In genomic region chr6:139140854-139141253, GRCh38 we compare ENCODE assay signal across 7 cellular contexts. TPM values are rescaled to one million over a fixed set of nuclear protein-coding genes. Genes with fewer than 3 reads are reported as not detected.
A peak's percentile ranks its signal among the peaks of the same experiment; 100 is the strongest.
DNase-seq lines count a peak whose midpoint lies in the region; ATAC-seq, FAIRE-seq and TF ChIP-seq lines count a peak whose summit lies in the region.
"Not testable (repeated sequence)": the region's sequence is repeated elsewhere in the genome, so short reads cannot be mapped to it uniquely, and the experiment has no call there.

No MANE protein-coding gene starts in this region.

- H2AFZ ChIP-seq in keratinocyte (ENCODE audit: control insufficient read depth, low read length), result not testable (repeated sequence)

- H3K9me3 ChIP-seq in CD8-positive, alpha-beta T cell (ENCODE audit: low read length); keratinocyte (ENCODE audit: control insufficient read depth, low read depth, low read length): not testable (repeated sequence)

- peaks cover 41% of the 10 kb centered on the region for H3K36me3 Mint-ChIP-seq in CD8-positive, alpha-beta T cell
- peaks cover 59% of the 10 kb centered on the region for H3K36me3 Mint-ChIP-seq in activated CD4-positive, alpha-beta T cell treated with anti-CD3 and anti-CD28 coated beads for 36 hours (ENCODE audit: low read depth)
- H3K36me3 Mint-ChIP-seq in activated CD8-positive, alpha-beta T cell treated with anti-CD3 and anti-CD28 coated beads, Interleukin-2, amount 10 ng/mL, durations not matched to agents 7 days and 5 days (ENCODE audit: low read depth), result peaks cover 59% of the 10 kb centered on the region
- peaks cover 95% of the 10 kb centered on the region for H3K36me3 Mint-ChIP-seq in activated T-helper 17 cell treated with anti-CD3 and anti-CD28 coated beads, Interleukin-2, amount 50 U/mL, for 72 hours (ENCODE audit: low read depth)
- H3K36me3 Mint-ChIP-seq in activated naive CD8-positive, alpha-beta T cell treated with anti-CD3 and anti-CD28 coated beads for 36 hours, result peaks cover 54% of the 10 kb centered on the region
- H3K36me3 Mint-ChIP-seq in stimulated activated naive CD8-positive, alpha-beta T cell treated with anti-CD3 and anti-CD28 coated beads, Interleukin-15, Interleukin-2, amounts not matched to agents 100 ng/mL and 50 ng/mL, for 24 hours (ENCODE audit: low read depth), result peaks cover 39% of the 10 kb centered on the region

- H3K27ac ChIP-seq in CD8-positive, alpha-beta T cell (ENCODE audit: low read depth, low read length); keratinocyte (ENCODE audit: control insufficient read depth, insufficient read depth, low read length): not testable (repeated sequence)

- peak overlapping the region; percentile 77 for H3K4me2 ChIP-seq in keratinocyte (ENCODE audit: control insufficient read depth, extremely low read depth, insufficient read depth, low read depth, low read length)

- not testable (repeated sequence) for H3K36me3 ChIP-seq in CD8-positive, alpha-beta T cell (ENCODE audit: insufficient read depth, low read length); keratinocyte (ENCODE audit: control insufficient read depth in 2 of 2, extremely low read depth in 1 of 2, insufficient read depth in 2 of 2, low read length in 2 of 2)

- H3K27me3 Mint-ChIP-seq in CD8-positive, alpha-beta T cell (ENCODE audit: low read depth); activated CD4-positive, alpha-beta T cell treated with anti-CD3 and anti-CD28 coated beads for 36 hours; activated CD8-positive, alpha-beta T cell treated with anti-CD3 and anti-CD28 coated beads, Interleukin-2, amount 10 ng/mL, durations not matched to agents 7 days and 5 days (ENCODE audit: low read depth); activated T-helper 17 cell treated with anti-CD3 and anti-CD28 coated beads, Interleukin-2, amount 50 U/mL, for 72 hours; activated naive CD8-positive, alpha-beta T cell treated with anti-CD3 and anti-CD28 coated beads for 36 hours; stimulated activated naive CD8-positive, alpha-beta T cell treated with anti-CD3 and anti-CD28 coated beads, Interleukin-15, Interleukin-2, amounts not matched to agents 100 ng/mL and 50 ng/mL, for 24 hours: not testable (repeated sequence)

- not testable (repeated sequence) for H3K9me3 Mint-ChIP-seq in CD8-positive, alpha-beta T cell; activated CD4-positive, alpha-beta T cell treated with anti-CD3 and anti-CD28 coated beads for 36 hours (ENCODE audit: low read depth); activated CD8-positive, alpha-beta T cell treated with anti-CD3 and anti-CD28 coated beads, Interleukin-2, amount 10 ng/mL, durations not matched to agents 7 days and 5 days (ENCODE audit: insufficient read depth); activated T-helper 17 cell treated with anti-CD3 and anti-CD28 coated beads, Interleukin-2, amount 50 U/mL, for 72 hours; stimulated activated naive CD8-positive, alpha-beta T cell treated with anti-CD3 and anti-CD28 coated beads, Interleukin-15, Interleukin-2, amounts not matched to agents 100 ng/mL and 50 ng/mL, for 24 hours
- H3K9me3 Mint-ChIP-seq in activated naive CD8-positive, alpha-beta T cell treated with anti-CD3 and anti-CD28 coated beads for 36 hours, result peaks cover 10% of the 10 kb centered on the region

- CTCF ChIA-PET in CD8-positive, alpha-beta T cell (lab: Charles Lee), result interaction anchor here (0.7 to 2.2 kb wide), 10 partner anchors 9 to 234 kb away, joined by 3 to 8 read pairs (median 4); partner anchors contain the start of gene CITED2
- CTCF ChIA-PET in activated CD4-positive, alpha-beta T cell treated with anti-CD3 and anti-CD28 coated beads for 36 hours (lab: Charles Lee), result interaction anchor here (0.8 to 2.6 kb wide), 6 partner anchors 9 to 234 kb away, joined by 3 to 8 read pairs (median 4); partner anchors contain the start of gene CITED2
- CTCF ChIA-PET in activated CD8-positive, alpha-beta T cell treated with anti-CD3 and anti-CD28 coated beads, Interleukin-2, amount 10 ng/mL, durations not matched to agents 7 days and 5 days (lab: Charles Lee), result interaction anchor here (0.8 to 5.3 kb wide), 10 partner anchors 9 to 224 kb away, joined by 3 to 43 read pairs (median 6); no protein-coding TSS in a partner anchor

- ATAC-seq in CD8-positive, alpha-beta T cell; activated CD4-positive, alpha-beta T cell treated with anti-CD3 and anti-CD28 coated beads for 36 hours; activated CD8-positive, alpha-beta T cell treated with anti-CD3 and anti-CD28 coated beads, Interleukin-2, amount 10 ng/mL, durations not matched to agents 7 days and 5 days; activated T-helper 17 cell treated with anti-CD3 and anti-CD28 coated beads, Interleukin-2, amount 50 U/mL, for 72 hours (replicated peaks): not testable (repeated sequence)

- H3K4me3 ChIP-seq in CD8-positive, alpha-beta T cell (ENCODE audit: low read depth, low read length), result peak overlapping the region; percentile 43
- H3K4me3 ChIP-seq in keratinocyte (ENCODE audit: control insufficient read depth in 2 of 3, extremely low read depth in 1 of 3, insufficient read depth in 2 of 3, low read depth in 1 of 3, low read length in 3 of 3), result peak overlapping the region in 1 of 3 experiments; percentile 36

- peak overlapping the region; percentile 39 for H3K9ac ChIP-seq in keratinocyte (ENCODE audit: control insufficient read depth, extremely low read depth, insufficient read depth, low read length)

- H3K4me1 ChIP-seq in CD8-positive, alpha-beta T cell (ENCODE audit: insufficient read depth, low read length), result peaks cover 65% of the 10 kb centered on the region
- peaks cover 25% of the 10 kb centered on the region for H3K4me1 ChIP-seq in keratinocyte (ENCODE audit: control insufficient read depth, extremely low read depth, insufficient read depth, low read length)

- H3K27me3 ChIP-seq in CD8-positive, alpha-beta T cell (ENCODE audit: insufficient read depth, low read length); keratinocyte (ENCODE audit: control insufficient read depth, extremely low read depth, insufficient read depth, low read length): not testable (repeated sequence)

- H3K27ac Mint-ChIP-seq in CD8-positive, alpha-beta T cell, result peak overlapping the region; percentile 86
- H3K27ac Mint-ChIP-seq in activated CD4-positive, alpha-beta T cell treated with anti-CD3 and anti-CD28 coated beads for 36 hours, result peak overlapping the region; percentile 94
- H3K27ac Mint-ChIP-seq in activated CD8-positive, alpha-beta T cell treated with anti-CD3 and anti-CD28 coated beads, Interleukin-2, amount 10 ng/mL, durations not matched to agents 7 days and 5 days, result peak overlapping the region; percentile 81
- H3K27ac Mint-ChIP-seq in activated T-helper 17 cell treated with anti-CD3 and anti-CD28 coated beads, Interleukin-2, amount 50 U/mL, for 72 hours, result peak overlapping the region; percentile 98
- peak overlapping the region; percentile 83 for H3K27ac Mint-ChIP-seq in activated naive CD8-positive, alpha-beta T cell treated with anti-CD3 and anti-CD28 coated beads for 36 hours
- H3K27ac Mint-ChIP-seq in stimulated activated naive CD8-positive, alpha-beta T cell treated with anti-CD3 and anti-CD28 coated beads, Interleukin-15, Interleukin-2, amounts not matched to agents 100 ng/mL and 50 ng/mL, for 24 hours, result peak overlapping the region; percentile 88

- H4K20me1 ChIP-seq in keratinocyte (ENCODE audit: control insufficient read depth, extremely low read depth, insufficient read depth, low read length), result not testable (repeated sequence)

- H3K9me1 ChIP-seq in keratinocyte (ENCODE audit: control insufficient read depth, extremely low read depth, insufficient read depth, low read length), result not testable (repeated sequence)

- peaks cover 78% of the 10 kb centered on the region for H3K4me1 Mint-ChIP-seq in CD8-positive, alpha-beta T cell (ENCODE audit: low read depth)
- H3K4me1 Mint-ChIP-seq in activated CD4-positive, alpha-beta T cell treated with anti-CD3 and anti-CD28 coated beads for 36 hours, result peaks cover 63% of the 10 kb centered on the region
- H3K4me1 Mint-ChIP-seq in activated CD8-positive, alpha-beta T cell treated with anti-CD3 and anti-CD28 coated beads, Interleukin-2, amount 10 ng/mL, durations not matched to agents 7 days and 5 days (ENCODE audit: low read depth), result peaks cover 79% of the 10 kb centered on the region
- peaks cover 51% of the 10 kb centered on the region for H3K4me1 Mint-ChIP-seq in activated T-helper 17 cell treated with anti-CD3 and anti-CD28 coated beads, Interleukin-2, amount 50 U/mL, for 72 hours
- peaks cover 70% of the 10 kb centered on the region for H3K4me1 Mint-ChIP-seq in activated naive CD8-positive, alpha-beta T cell treated with anti-CD3 and anti-CD28 coated beads for 36 hours
- peaks cover 89% of the 10 kb centered on the region for H3K4me1 Mint-ChIP-seq in stimulated activated naive CD8-positive, alpha-beta T cell treated with anti-CD3 and anti-CD28 coated beads, Interleukin-15, Interleukin-2, amounts not matched to agents 100 ng/mL and 50 ng/mL, for 24 hours (ENCODE audit: low read depth)

- FAIRE-seq in keratinocyte (lab: Jason Lieb, UNC), result not testable (repeated sequence)

- peak overlapping the region; percentile 91 for H3K4me3 Mint-ChIP-seq in CD8-positive, alpha-beta T cell
- H3K4me3 Mint-ChIP-seq in activated CD4-positive, alpha-beta T cell treated with anti-CD3 and anti-CD28 coated beads for 36 hours, result peak overlapping the region; percentile 93
- peak overlapping the region; percentile 74 for H3K4me3 Mint-ChIP-seq in activated CD8-positive, alpha-beta T cell treated with anti-CD3 and anti-CD28 coated beads, Interleukin-2, amount 10 ng/mL, durations not matched to agents 7 days and 5 days
- peak overlapping the region; percentile 97 for H3K4me3 Mint-ChIP-seq in activated T-helper 17 cell treated with anti-CD3 and anti-CD28 coated beads, Interleukin-2, amount 50 U/mL, for 72 hours
- peak overlapping the region; percentile 81 for H3K4me3 Mint-ChIP-seq in activated naive CD8-positive, alpha-beta T cell treated with anti-CD3 and anti-CD28 coated beads for 36 hours
- H3K4me3 Mint-ChIP-seq in stimulated activated naive CD8-positive, alpha-beta T cell treated with anti-CD3 and anti-CD28 coated beads, Interleukin-15, Interleukin-2, amounts not matched to agents 100 ng/mL and 50 ng/mL, for 24 hours, result peak overlapping the region; percentile 85

- peaks cover 57% of the 10 kb centered on the region for H3K79me2 ChIP-seq in keratinocyte (ENCODE audit: control insufficient read depth, insufficient read depth, low read length)

- POLR2A ChIA-PET in CD8-positive, alpha-beta T cell (lab: Charles Lee), result interaction anchor here (0.8 to 1.7 kb wide), 8 partner anchors 12 to 235 kb away, joined by 3 to 5 read pairs (median 4); no protein-coding TSS in a partner anchor
- POLR2A ChIA-PET in activated CD4-positive, alpha-beta T cell treated with anti-CD3 and anti-CD28 coated beads for 36 hours (lab: Charles Lee), result interaction anchor here (0.7 kb wide), 1 partner anchor 24 kb away, joined by 3 read pairs; no protein-coding TSS in a partner anchor
- POLR2A ChIA-PET in activated CD8-positive, alpha-beta T cell treated with anti-CD3 and anti-CD28 coated beads, Interleukin-2, amount 10 ng/mL, durations not matched to agents 7 days and 5 days (lab: Charles Lee), result interaction anchor here (0.6 to 1.4 kb wide), 3 partner anchors 16 to 150 kb away, joined by 3 to 4 read pairs (median 3); no protein-coding TSS in a partner anchor

- TF ChIP-seq CTCF in CD8-positive, alpha-beta T cell (IDR thresholded peaks at IDR 0.05); keratinocyte (optimal IDR thresholded peaks at IDR 0.05 in 1 of 3, IDR thresholded peaks at IDR 0.05 in 1 of 3, conservative IDR thresholded peaks at IDR 0.05 in 1 of 3; ENCODE audit: extremely low read depth in 1 of 3, insufficient read depth in 2 of 3, low read length in 3 of 3): not testable (repeated sequence)

- DNase-seq in CD8-positive, alpha-beta T cell; activated CD4-positive, alpha-beta T cell treated with anti-CD3 and anti-CD28 coated beads for 36 hours; activated CD8-positive, alpha-beta T cell treated with anti-CD3 and anti-CD28 coated beads, Interleukin-2, amount 10 ng/mL, durations not matched to agents 7 days and 5 days; activated naive CD8-positive, alpha-beta T cell treated with anti-CD3 and anti-CD28 coated beads for 36 hours; keratinocyte (ENCODE audit: low read depth, low spot score): not testable (repeated sequence)

- dilution Hi-C loops in keratinocyte (cut with MboI; ENCODE audit: extremely low pct_ligation_motif_present, low sequenced_read_pairs), result not testable (repeated sequence)

- intact Hi-C loops in CD8-positive, alpha-beta T cell (cut with DNase I, micrococcal nuclease); activated CD4-positive, alpha-beta T cell treated with anti-CD3 and anti-CD28 coated beads for 36 hours (cut with DNase I, micrococcal nuclease): not testable (repeated sequence)

RNA-seq across cellular contexts. Expression of gene HECA, which starts 6.0 kb away (rescaled TPM):
- total RNA-seq in CD8-positive, alpha-beta T cell, result 100 to 1,000 TPM; 231 to 234 TPM
- 10 to 100 TPM; 51.6 to 63.4 TPM for total RNA-seq in activated CD4-positive, alpha-beta T cell treated with anti-CD3 and anti-CD28 coated beads for 36 hours
- 10 to 100 TPM; 33.9 to 34.4 TPM for total RNA-seq in activated CD8-positive, alpha-beta T cell treated with anti-CD3 and anti-CD28 coated beads, Interleukin-2, amount 10 ng/mL, durations not matched to agents 7 days and 5 days
- 10 to 100 TPM; 67.0 to 85.7 TPM for total RNA-seq in activated T-helper 17 cell treated with anti-CD3 and anti-CD28 coated beads, Interleukin-2, amount 50 U/mL, for 72 hours
- 10 to 100 TPM; 39.2 to 39.9 TPM for total RNA-seq in activated naive CD8-positive, alpha-beta T cell treated with anti-CD3 and anti-CD28 coated beads for 36 hours
- 7.7 to 12.3 TPM (median 9.2 TPM) in 3 replicates for polyA plus RNA-seq in keratinocyte
- polyA plus RNA-seq in keratinocyte (2011; ENCODE audit: low read depth), result 15.9 TPM
- 8.4 and 11.9 TPM in 2 replicates for polyA plus RNA-seq in keratinocyte (2011; cell fraction: cytosol; rRNA removed)
- polyA plus RNA-seq in keratinocyte (2011; cell fraction: nucleus; rRNA removed), result 8.1 and 11.3 TPM in 2 replicates
- polyA plus RNA-seq in keratinocyte (2012; ENCODE audit: low replicate concordance), result 7.6 and 24.8 TPM in 2 replicates
- 7.8 to 18.1 TPM (median 16.3 TPM) in 3 replicates for polyA minus RNA-seq in keratinocyte
- polyA minus RNA-seq in keratinocyte (2011; cell fraction: cytosol; rRNA and poly(A)+ RNA removed), result 16.5 TPM
- 9.0 and 13.6 TPM in 2 replicates for polyA minus RNA-seq in keratinocyte (2011; cell fraction: nucleus; rRNA and poly(A)+ RNA removed)
